24 cellular contexts compared by ENCODE assay signal in the genomic region with DNA sequence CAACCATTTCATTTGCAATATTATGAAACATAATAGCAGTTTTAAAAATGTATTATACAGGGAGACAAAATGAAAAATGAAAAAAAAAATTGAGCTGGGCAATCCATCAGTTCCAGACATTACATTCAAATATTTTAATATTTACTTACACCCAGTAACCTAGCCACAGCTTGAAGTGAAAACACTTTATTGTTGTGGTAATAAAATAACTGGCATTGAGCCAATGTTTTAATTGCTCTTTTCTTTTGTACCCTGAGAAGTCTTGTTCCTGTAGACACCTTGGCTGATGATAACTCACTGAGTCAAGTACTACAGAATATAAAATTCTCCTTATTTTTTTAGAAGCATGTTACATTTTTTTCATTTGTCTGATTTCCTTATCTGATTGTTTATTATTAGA.
A peak's percentile ranks its signal among the peaks of the same experiment; 100 is the strongest.
DNase-seq lines count a peak whose midpoint lies in the region; ATAC-seq, FAIRE-seq and TF ChIP-seq lines count a peak whose summit lies in the region.
"Had no signal": no experiment of that assay in that cellular context is flagged by ENCODE, and none has a peak within 500 bp of the region (broad histone marks: within the 10 kb centered on the region; RNA-seq: fewer than 3 reads in every experiment).

No MANE protein-coding gene starts in this region.

- H2AFZ ChIP-seq in HepG2 (ENCODE audit: low read length): no peak overlapping the region

- intact Hi-C loops in HepG2 (cut with micrococcal nuclease; ENCODE audit: unreplicated experiment) (no loop called here), right lobe of liver (cut with DNase I) (no loop called here)

- H3K9me3 ChIP-seq in HepG2 (ENCODE audit: low read length) (no peaks in the 10 kb centered on the region), right lobe of liver (no peaks in the 10 kb centered on the region), small intestine (ENCODE audit: control insufficient read depth, low read depth) (no peaks in the 10 kb centered on the region)
- H3K9me3 ChIP-seq: BLaER1 had no signal

- CTCF ChIA-PET in HepG2 (lab: Yijun Ruan, JAX; ENCODE audit: low intra/inter-chr PET ratio, low total read pairs): no interaction called here

- POLR2A ChIA-PET in HepG2 (lab: Yijun Ruan, JAX): no interaction called here

- TF ChIP-seq POLR2A in HepG2 (IDR thresholded peaks at IDR 0.05; ENCODE audit: insufficient read depth in 1 of 2, low read depth in 2 of 2, low read length in 2 of 2): no peak
- TF ChIP-seq POLR2A in right lobe of liver (IDR thresholded peaks at IDR 0.05): no peak

- no peaks in the 10 kb centered on the region for H3K36me3 ChIP-seq in HepG2 (replicated peaks in 1 of 2; ENCODE audit: control insufficient read depth in 1 of 2, insufficient read depth in 2 of 2, low read length in 2 of 2)
- H3K36me3 ChIP-seq in right lobe of liver: no peaks in the 10 kb centered on the region
- no peaks in the 10 kb centered on the region for H3K36me3 ChIP-seq in small intestine (ENCODE audit: control insufficient read depth in 2 of 2, insufficient read depth in 2 of 2, low read length in 2 of 2)
- H3K36me3 ChIP-seq: BLaER1 had no signal

- no TSS peak for BruUV-seq in HepG2 (replicated peaks; lab: Mats Ljungman, UMichigan)

- no peak overlapping the region for H3K27ac ChIP-seq in HepG2 (ENCODE audit: extremely low read length, insufficient read depth, low read length)
- H3K27ac ChIP-seq in right lobe of liver: no peak overlapping the region
- H3K27ac ChIP-seq in small intestine (ENCODE audit: low read depth in 1 of 2, low read length in 1 of 2): no peak overlapping the region
- H3K27ac ChIP-seq: 22Rv1, BLaER1, KMS-11 had no signal

- H3K4me3 ChIP-seq in HepG2 (replicated peaks in 1 of 3; ENCODE audit: insufficient read depth in 1 of 3, low read depth in 2 of 3, low read length in 3 of 3): no peak overlapping the region
- no peak overlapping the region for H3K4me3 ChIP-seq in right lobe of liver
- no peak overlapping the region for H3K4me3 ChIP-seq in small intestine (ENCODE audit: low read depth in 1 of 2, low read length in 2 of 2)
- H3K4me3 ChIP-seq: BLaER1 had no signal

- no peak overlapping the region for H3K9ac ChIP-seq in HepG2 (ENCODE audit: insufficient read depth, low read depth, low read length)
- H3K9ac ChIP-seq: BLaER1, KMS-11 had no signal

- no peaks in the 10 kb centered on the region for H3K27me3 ChIP-seq in HepG2 (ENCODE audit: control insufficient read depth in 1 of 2, insufficient read depth in 2 of 2, low read length in 2 of 2)
- H3K27me3 ChIP-seq in right lobe of liver: no peaks in the 10 kb centered on the region
- no peaks in the 10 kb centered on the region for H3K27me3 ChIP-seq in small intestine (ENCODE audit: control insufficient read depth in 2 of 2, insufficient read depth in 2 of 2, low read length in 2 of 2)
- H3K27me3 ChIP-seq: BLaER1 had no signal

- ATAC-seq in HepG2 (no peak), right lobe of liver (no peak), HG02870 (IDR thresholded peaks at IDR 0.05; ENCODE audit: unreplicated experiment) (no peak)
- ATAC-seq: Panc1 had no signal

- no peaks in the 10 kb centered on the region for H4K20me1 ChIP-seq in HepG2 (ENCODE audit: insufficient read depth, low read length)
- H4K20me1 ChIP-seq: BLaER1 had no signal

- in situ Hi-C loops in HepG2 (cut with HindIII; ENCODE audit: extremely low pct_ligation_motif_present, low pct_unique_long_range_greater_than_20kb): no loop called here

- FAIRE-seq in HepG2 (lab: Jason Lieb, UNC) (no peak), small intestine (lab: Jason Lieb, UNC) (no peak)
- FAIRE-seq: H54 had no signal

- H3K4me1 ChIP-seq in HepG2 (ENCODE audit: insufficient read depth, low read length) (no peaks in the 10 kb centered on the region), right lobe of liver (no peaks in the 10 kb centered on the region), small intestine (ENCODE audit: control insufficient read depth in 2 of 2, insufficient read depth in 1 of 2, low read depth in 1 of 2, low read length in 1 of 2) (no peaks in the 10 kb centered on the region)
- H3K4me1 ChIP-seq: BLaER1 had no signal

- TF ChIP-seq CTCF in HepG2 (CRISPR knock-in tag; IDR thresholded peaks at IDR 0.05) (no peak), right lobe of liver (IDR thresholded peaks at IDR 0.05) (no peak)

- no peak for TF ChIP-seq RAD21 in HepG2 (CRISPR knock-in tag; IDR thresholded peaks at IDR 0.05)

- DNase-seq in DMS153 (lab: John Stamatoyannopoulos, UW) (peak; percentile 22), DMS153 treated with DMSO at 0.1 percent for 48 hours (lab: John Stamatoyannopoulos, UW; ENCODE audit: unreplicated experiment) (no peak), HepG2 (ENCODE audit: low spot score) (no peak), right lobe of liver (no peak), NCI-H69 (lab: John Stamatoyannopoulos, UW) (peak; percentile 60), small intestine (peak; percentile 17), amygdala (lab: John Stamatoyannopoulos, UW) (no peak)
- DNase-seq: ACHN; CD4-positive, alpha-beta memory T cell; EL; GF-D8; MV-4-11; NCI-H146; NCI-H2171; NCI-H345; NCI-H524; NK-92 treated with Interleukin-12 subunit alpha and Interleukin-12 subunit beta, amount 100 ng/mL, for 24 hours; T-helper 1 cell had no signal

- no peak for TF ChIP-seq EP300 in HepG2 (IDR thresholded peaks at IDR 0.05; ENCODE audit: low read depth in 2 of 2, low read length in 2 of 2)
- no peak for TF ChIP-seq EP300 in HepG2 (CRISPR knock-in tag; IDR thresholded peaks at IDR 0.05; ENCODE audit: borderline replicate concordance)

- H3K79me2 ChIP-seq in HepG2 (ENCODE audit: insufficient read depth, low read length): no peaks in the 10 kb centered on the region

- no peak overlapping the region for H3K4me2 ChIP-seq in HepG2 (ENCODE audit: low read depth, low read length)
- H3K4me2 ChIP-seq: BLaER1, KMS-11 had no signal

TF ChIP-seq in HepG2, 621 proteins besides CTCF, POLR2A, EP300 and RAD21:
- TF ChIP-seq, protein P1, sequence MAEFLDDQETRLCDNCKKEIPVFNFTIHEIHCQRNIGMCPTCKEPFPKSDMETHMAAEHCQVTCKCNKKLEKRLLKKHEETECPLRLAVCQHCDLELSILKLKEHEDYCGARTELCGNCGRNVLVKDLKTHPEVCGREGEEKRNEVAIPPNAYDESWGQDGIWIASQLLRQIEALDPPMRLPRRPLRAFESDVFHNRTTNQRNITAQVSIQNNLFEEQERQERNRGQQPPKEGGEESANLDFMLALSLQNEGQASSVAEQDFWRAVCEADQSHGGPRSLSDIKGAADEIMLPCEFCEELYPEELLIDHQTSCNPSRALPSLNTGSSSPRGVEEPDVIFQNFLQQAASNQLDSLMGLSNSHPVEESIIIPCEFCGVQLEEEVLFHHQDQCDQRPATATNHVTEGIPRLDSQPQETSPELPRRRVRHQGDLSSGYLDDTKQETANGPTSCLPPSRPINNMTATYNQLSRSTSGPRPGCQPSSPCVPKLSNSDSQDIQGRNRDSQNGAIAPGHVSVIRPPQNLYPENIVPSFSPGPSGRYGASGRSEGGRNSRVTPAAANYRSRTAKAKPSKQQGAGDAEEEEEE (CRISPR knock-in tag; IDR thresholded peaks at IDR 0.05; ENCODE audit: borderline replicate concordance): no peak
- no peak for TF ChIP-seq HNRNPLL (IDR thresholded peaks at IDR 0.05; ENCODE audit: low read depth, low read length, poor library complexity, severe bottlenecking)
- no peak for TF ChIP-seq ZNF354B (CRISPR knock-in tag; IDR thresholded peaks at IDR 0.05)
- TF ChIP-seq PHF20 (CRISPR knock-in tag; IDR thresholded peaks at IDR 0.05): no peak
- no peak for TF ChIP-seq ZNF383 (CRISPR knock-in tag; IDR thresholded peaks at IDR 0.05; ENCODE audit: borderline replicate concordance)
- TF ChIP-seq LCORL (IDR thresholded peaks at IDR 0.05): peak; percentile 72
- TF ChIP-seq LCORL (CRISPR knock-in tag; IDR thresholded peaks at IDR 0.05): no peak
- TF ChIP-seq, protein P2, sequence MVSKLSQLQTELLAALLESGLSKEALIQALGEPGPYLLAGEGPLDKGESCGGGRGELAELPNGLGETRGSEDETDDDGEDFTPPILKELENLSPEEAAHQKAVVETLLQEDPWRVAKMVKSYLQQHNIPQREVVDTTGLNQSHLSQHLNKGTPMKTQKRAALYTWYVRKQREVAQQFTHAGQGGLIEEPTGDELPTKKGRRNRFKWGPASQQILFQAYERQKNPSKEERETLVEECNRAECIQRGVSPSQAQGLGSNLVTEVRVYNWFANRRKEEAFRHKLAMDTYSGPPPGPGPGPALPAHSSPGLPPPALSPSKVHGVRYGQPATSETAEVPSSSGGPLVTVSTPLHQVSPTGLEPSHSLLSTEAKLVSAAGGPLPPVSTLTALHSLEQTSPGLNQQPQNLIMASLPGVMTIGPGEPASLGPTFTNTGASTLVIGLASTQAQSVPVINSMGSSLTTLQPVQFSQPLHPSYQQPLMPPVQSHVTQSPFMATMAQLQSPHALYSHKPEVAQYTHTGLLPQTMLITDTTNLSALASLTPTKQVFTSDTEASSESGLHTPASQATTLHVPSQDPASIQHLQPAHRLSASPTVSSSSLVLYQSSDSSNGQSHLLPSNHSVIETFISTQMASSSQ (IDR thresholded peaks at IDR 0.05; ENCODE audit: low read depth): no peak
- TF ChIP-seq, protein P2 (CRISPR knock-in tag; IDR thresholded peaks at IDR 0.05; ENCODE audit: borderline replicate concordance): no peak

Comparison
In these comparisons a context has a peak if more than half of its experiments do, and no peak if none do; other contexts are left out.
1. DNase-seq: peak in DMS153 (single experiment), NCI-H69 (single experiment) and small intestine (single experiment); none in DMS153 treated with DMSO at 0.1 percent for 48 hours (single experiment), HepG2 (single experiment), right lobe of liver (0 of 3) and amygdala (0 of 56).